ENCODE assay signal across 1 cellular context in the genomic region with DNA sequence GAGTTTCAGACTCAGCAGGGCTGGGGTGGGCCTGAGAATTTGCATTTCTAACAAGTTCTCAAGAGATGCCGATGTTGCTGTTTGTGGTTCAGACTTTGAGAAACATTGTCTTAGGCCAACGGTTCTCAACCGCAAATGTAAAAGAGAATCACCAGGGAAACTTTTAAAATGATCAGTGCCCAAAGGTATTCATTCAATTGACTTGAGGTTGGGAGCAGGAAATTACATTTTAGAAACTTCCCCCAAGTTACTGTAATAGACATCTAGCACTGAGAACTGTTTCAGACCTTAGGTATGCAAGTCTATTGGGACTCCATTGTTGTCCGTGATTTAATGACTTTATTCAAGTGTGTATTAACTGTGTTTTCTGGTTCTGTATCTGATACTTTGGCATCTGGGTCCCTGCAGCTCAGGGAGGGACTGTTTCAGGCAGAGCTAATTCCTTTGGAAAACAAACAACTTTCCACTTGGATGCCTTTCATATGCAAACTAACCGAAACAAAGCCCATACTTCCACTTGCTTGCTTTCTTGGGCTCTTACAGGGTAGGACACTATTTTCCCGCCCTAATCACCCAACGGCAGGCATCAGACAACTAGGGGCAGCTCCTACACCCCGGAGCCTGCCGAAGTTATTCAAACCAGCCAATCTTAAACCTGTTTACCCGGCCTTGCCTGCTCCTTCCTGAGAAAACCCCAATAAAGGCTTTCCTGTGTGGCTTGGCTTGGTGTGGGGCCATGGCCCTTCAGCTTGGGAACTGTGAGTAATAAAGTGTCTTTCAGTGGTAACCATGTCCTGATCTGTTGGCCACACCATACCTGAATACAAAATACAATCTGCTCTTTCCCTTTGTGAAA.
TF ChIP-seq lines count a peak whose summit lies in the region.

No MANE protein-coding gene starts in this region.

TF ChIP-seq in GM12878, 131 proteins besides CTCF, POLR2A, EP300 and RAD21 (continued from another document and continues in another):
- no peak for TF ChIP-seq PRDM15 (CRISPR knock-in tag; IDR thresholded peaks at IDR 0.05)
- 0 out of 2 replicates have a peak, but pooled peaks have one; percentile 78 for TF ChIP-seq CHD1 (IDR thresholded peaks at IDR 0.05; ENCODE audit: low read depth, low read length)
- TF ChIP-seq NKRF (conservative IDR thresholded peaks at IDR 0.05) = peak; percentile 67; the same call in 1 of the 2 replicates
- no peak for TF ChIP-seq KDM1A (IDR thresholded peaks at IDR 0.05; ENCODE audit: borderline replicate concordance)
- TF ChIP-seq NBN (IDR thresholded peaks at IDR 0.05) = peak; percentile 53
- no peak for TF ChIP-seq SMC3 (IDR thresholded peaks at IDR 0.05; ENCODE audit: borderline replicate concordance, low read length)
- TF ChIP-seq FOXK2 (IDR thresholded peaks at IDR 0.05) = peak; percentile 50
- peak; percentile 91 for TF ChIP-seq FOXM1 (IDR thresholded peaks at IDR 0.05; ENCODE audit: low read depth, low read length)
- no peak; the same call in 1 of the 2 replicates for TF ChIP-seq CBX5 (IDR thresholded peaks at IDR 0.05; ENCODE audit: low read depth)
- TF ChIP-seq, protein P1, sequence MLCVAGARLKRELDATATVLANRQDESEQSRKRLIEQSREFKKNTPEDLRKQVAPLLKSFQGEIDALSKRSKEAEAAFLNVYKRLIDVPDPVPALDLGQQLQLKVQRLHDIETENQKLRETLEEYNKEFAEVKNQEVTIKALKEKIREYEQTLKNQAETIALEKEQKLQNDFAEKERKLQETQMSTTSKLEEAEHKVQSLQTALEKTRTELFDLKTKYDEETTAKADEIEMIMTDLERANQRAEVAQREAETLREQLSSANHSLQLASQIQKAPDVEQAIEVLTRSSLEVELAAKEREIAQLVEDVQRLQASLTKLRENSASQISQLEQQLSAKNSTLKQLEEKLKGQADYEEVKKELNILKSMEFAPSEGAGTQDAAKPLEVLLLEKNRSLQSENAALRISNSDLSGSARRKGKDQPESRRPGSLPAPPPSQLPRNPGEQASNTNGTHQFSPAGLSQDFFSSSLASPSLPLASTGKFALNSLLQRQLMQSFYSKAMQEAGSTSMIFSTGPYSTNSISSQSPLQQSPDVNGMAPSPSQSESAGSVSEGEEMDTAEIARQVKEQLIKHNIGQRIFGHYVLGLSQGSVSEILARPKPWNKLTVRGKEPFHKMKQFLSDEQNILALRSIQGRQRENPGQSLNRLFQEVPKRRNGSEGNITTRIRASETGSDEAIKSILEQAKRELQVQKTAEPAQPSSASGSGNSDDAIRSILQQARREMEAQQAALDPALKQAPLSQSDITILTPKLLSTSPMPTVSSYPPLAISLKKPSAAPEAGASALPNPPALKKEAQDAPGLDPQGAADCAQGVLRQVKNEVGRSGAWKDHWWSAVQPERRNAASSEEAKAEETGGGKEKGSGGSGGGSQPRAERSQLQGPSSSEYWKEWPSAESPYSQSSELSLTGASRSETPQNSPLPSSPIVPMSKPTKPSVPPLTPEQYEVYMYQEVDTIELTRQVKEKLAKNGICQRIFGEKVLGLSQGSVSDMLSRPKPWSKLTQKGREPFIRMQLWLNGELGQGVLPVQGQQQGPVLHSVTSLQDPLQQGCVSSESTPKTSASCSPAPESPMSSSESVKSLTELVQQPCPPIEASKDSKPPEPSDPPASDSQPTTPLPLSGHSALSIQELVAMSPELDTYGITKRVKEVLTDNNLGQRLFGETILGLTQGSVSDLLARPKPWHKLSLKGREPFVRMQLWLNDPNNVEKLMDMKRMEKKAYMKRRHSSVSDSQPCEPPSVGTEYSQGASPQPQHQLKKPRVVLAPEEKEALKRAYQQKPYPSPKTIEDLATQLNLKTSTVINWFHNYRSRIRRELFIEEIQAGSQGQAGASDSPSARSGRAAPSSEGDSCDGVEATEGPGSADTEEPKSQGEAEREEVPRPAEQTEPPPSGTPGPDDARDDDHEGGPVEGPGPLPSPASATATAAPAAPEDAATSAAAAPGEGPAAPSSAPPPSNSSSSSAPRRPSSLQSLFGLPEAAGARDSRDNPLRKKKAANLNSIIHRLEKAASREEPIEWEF (IDR thresholded peaks at IDR 0.05; ENCODE audit: insufficient replicate concordance, low read depth, low read length) = peak; percentile 94
- TF ChIP-seq POLR2AphosphoS5 (IDR thresholded peaks at IDR 0.05; ENCODE audit: low read length) = 0 out of 2 replicates have a peak, but pooled peaks have one; percentile 42
- TF ChIP-seq, protein P2, sequence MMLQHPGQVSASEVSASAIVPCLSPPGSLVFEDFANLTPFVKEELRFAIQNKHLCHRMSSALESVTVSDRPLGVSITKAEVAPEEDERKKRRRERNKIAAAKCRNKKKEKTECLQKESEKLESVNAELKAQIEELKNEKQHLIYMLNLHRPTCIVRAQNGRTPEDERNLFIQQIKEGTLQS (IDR thresholded peaks at IDR 0.05; ENCODE audit: borderline replicate concordance, extremely low read depth, low read depth, low read length) = no peak
- peak in 1 of 2 experiments; percentile 89; a peak in 2 of 4 replicates for TF ChIP-seq SRF (IDR thresholded peaks at IDR 0.05; ENCODE audit: low read depth in 2 of 2, low read length in 2 of 2)
- peak; percentile 93 for TF ChIP-seq NFIC (IDR thresholded peaks at IDR 0.05; ENCODE audit: low read depth, low read length)
- TF ChIP-seq NR2C2 (IDR thresholded peaks at IDR 0.05; ENCODE audit: borderline replicate concordance, control insufficient read depth, insufficient read length, low read depth) = no peak
- TF ChIP-seq ZBED1 (IDR thresholded peaks at IDR 0.05; ENCODE audit: borderline replicate concordance) = peak; percentile 80; the same call in 1 of the 2 replicates
- peak; percentile 94 for TF ChIP-seq JUNB (IDR thresholded peaks at IDR 0.05)
- peak; percentile 25; the same call in 1 of the 2 replicates for TF ChIP-seq BMI1 (IDR thresholded peaks at IDR 0.05; ENCODE audit: borderline replicate concordance)
- no peak for TF ChIP-seq EGR1 (IDR thresholded peaks at IDR 0.05; ENCODE audit: borderline replicate concordance in 1 of 2, low read depth in 2 of 2, low read length in 2 of 2)
- TF ChIP-seq BCL11A (IDR thresholded peaks at IDR 0.05; ENCODE audit: low read depth, low read length) = peak; percentile 86
- no peak for TF ChIP-seq ZZZ3 (IDR thresholded peaks at IDR 0.05; ENCODE audit: control insufficient read depth, insufficient read length, low read depth)
- no peak for TF ChIP-seq TCF3 (IDR thresholded peaks at IDR 0.05; ENCODE audit: borderline replicate concordance, insufficient read depth, low read depth, low read length)
- peak; percentile 52 for TF ChIP-seq MEF2A (IDR thresholded peaks at IDR 0.05; ENCODE audit: insufficient read depth, low read depth, low read length)
- 0 out of 4 replicates have a peak, but pooled peaks of 1 of the 2 experiments have one; percentile 31 for TF ChIP-seq CEBPB (IDR thresholded peaks at IDR 0.05; ENCODE audit: borderline replicate concordance in 1 of 2, low read depth in 2 of 2, low read length in 2 of 2)
- TF ChIP-seq MYB (IDR thresholded peaks at IDR 0.05; ENCODE audit: borderline replicate concordance, low read depth, low read length) = peak; percentile 77; the same call in 1 of the 2 replicates
- no peak for TF ChIP-seq HSF1 (IDR thresholded peaks at IDR 0.05; ENCODE audit: low read depth, low read length)
- TF ChIP-seq MLLT1 (IDR thresholded peaks at IDR 0.05) = peak; percentile 75; the same call in 1 of the 2 replicates
- TF ChIP-seq, protein P3, sequence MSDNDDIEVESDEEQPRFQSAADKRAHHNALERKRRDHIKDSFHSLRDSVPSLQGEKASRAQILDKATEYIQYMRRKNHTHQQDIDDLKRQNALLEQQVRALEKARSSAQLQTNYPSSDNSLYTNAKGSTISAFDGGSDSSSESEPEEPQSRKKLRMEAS (IDR thresholded peaks at IDR 0.05; ENCODE audit: low read depth, low read length) = no peak
- TF ChIP-seq, protein P4, sequence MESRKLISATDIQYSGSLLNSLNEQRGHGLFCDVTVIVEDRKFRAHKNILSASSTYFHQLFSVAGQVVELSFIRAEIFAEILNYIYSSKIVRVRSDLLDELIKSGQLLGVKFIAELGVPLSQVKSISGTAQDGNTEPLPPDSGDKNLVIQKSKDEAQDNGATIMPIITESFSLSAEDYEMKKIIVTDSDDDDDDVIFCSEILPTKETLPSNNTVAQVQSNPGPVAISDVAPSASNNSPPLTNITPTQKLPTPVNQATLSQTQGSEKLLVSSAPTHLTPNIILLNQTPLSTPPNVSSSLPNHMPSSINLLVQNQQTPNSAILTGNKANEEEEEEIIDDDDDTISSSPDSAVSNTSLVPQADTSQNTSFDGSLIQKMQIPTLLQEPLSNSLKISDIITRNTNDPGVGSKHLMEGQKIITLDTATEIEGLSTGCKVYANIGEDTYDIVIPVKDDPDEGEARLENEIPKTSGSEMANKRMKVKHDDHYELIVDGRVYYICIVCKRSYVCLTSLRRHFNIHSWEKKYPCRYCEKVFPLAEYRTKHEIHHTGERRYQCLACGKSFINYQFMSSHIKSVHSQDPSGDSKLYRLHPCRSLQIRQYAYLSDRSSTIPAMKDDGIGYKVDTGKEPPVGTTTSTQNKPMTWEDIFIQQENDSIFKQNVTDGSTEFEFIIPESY (IDR thresholded peaks at IDR 0.05) = no peak
- TF ChIP-seq TCF7 (IDR thresholded peaks at IDR 0.05; ENCODE audit: borderline replicate concordance) = peak; percentile 54; the same call in 1 of the 2 replicates
- TF ChIP-seq, protein P5, sequence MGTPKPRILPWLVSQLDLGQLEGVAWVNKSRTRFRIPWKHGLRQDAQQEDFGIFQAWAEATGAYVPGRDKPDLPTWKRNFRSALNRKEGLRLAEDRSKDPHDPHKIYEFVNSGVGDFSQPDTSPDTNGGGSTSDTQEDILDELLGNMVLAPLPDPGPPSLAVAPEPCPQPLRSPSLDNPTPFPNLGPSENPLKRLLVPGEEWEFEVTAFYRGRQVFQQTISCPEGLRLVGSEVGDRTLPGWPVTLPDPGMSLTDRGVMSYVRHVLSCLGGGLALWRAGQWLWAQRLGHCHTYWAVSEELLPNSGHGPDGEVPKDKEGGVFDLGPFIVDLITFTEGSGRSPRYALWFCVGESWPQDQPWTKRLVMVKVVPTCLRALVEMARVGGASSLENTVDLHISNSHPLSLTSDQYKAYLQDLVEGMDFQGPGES (IDR thresholded peaks at IDR 0.05) = no peak
- TF ChIP-seq DPF2 (IDR thresholded peaks at IDR 0.05) = peak; percentile 78
- no peak for TF ChIP-seq ZNF274 (IDR thresholded peaks at IDR 0.05; ENCODE audit: insufficient read depth, insufficient read length)
- TF ChIP-seq POLR2AphosphoS2 (IDR thresholded peaks at IDR 0.05; ENCODE audit: low read depth, low read length) = no peak
